ENCODE assay signal across 2 cellular contexts in the genomic region with DNA sequence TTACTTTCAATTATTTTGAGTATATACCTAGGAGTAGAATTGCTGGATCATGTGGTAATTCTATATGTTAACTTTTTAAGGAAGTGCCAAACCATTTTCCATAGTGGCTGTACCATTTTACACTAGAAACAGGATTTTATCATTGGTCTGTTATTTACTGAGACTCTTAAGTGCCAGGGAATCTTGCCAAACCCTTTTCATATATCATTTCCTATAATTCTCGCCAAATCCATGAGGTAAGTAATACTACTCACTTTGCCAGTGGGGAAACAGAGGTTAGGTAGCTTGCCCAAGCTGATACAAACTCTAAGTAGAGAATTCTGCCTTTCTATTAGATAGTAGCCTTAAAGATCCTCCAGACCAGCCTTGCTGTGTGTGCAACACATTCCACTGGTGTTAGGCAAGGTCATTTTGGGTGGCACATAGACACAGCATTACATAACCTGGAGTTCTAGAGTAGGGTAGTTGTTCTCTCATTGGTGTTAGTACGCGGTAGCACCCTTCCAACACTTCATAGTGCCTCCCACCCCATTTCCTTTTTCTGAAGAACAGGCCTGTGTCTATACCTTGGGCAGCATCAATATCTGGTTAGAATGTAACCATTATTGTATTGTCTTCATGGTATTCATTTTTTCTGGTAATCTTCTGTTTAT.
TF ChIP-seq lines count a peak whose summit lies in the region.

No MANE protein-coding gene starts in this region.

TF ChIP-seq in IMR-90, 13 proteins besides CTCF, POLR2A, EP300 and RAD21:
- TF ChIP-seq, protein P1, sequence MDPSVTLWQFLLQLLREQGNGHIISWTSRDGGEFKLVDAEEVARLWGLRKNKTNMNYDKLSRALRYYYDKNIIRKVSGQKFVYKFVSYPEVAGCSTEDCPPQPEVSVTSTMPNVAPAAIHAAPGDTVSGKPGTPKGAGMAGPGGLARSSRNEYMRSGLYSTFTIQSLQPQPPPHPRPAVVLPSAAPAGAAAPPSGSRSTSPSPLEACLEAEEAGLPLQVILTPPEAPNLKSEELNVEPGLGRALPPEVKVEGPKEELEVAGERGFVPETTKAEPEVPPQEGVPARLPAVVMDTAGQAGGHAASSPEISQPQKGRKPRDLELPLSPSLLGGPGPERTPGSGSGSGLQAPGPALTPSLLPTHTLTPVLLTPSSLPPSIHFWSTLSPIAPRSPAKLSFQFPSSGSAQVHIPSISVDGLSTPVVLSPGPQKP (IDR thresholded peaks at IDR 0.05; ENCODE audit: borderline replicate concordance, low read depth, low read length), result no peak
- TF ChIP-seq, protein P2, sequence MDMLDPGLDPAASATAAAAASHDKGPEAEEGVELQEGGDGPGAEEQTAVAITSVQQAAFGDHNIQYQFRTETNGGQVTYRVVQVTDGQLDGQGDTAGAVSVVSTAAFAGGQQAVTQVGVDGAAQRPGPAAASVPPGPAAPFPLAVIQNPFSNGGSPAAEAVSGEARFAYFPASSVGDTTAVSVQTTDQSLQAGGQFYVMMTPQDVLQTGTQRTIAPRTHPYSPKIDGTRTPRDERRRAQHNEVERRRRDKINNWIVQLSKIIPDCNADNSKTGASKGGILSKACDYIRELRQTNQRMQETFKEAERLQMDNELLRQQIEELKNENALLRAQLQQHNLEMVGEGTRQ (IDR thresholded peaks at IDR 0.05; ENCODE audit: low read depth, low read length), result no peak
- TF ChIP-seq SMC3 (IDR thresholded peaks at IDR 0.05; ENCODE audit: low read depth, low read length) (no peak), BHLHE40 (IDR thresholded peaks at IDR 0.05; ENCODE audit: low read depth, low read length) (no peak), RFX5 (IDR thresholded peaks at IDR 0.05; ENCODE audit: low read depth, low read length) (no peak), CEBPB (IDR thresholded peaks at IDR 0.05; ENCODE audit: low read depth, low read length) (no peak), MAZ (IDR thresholded peaks at IDR 0.05; ENCODE audit: borderline replicate concordance, low read depth, low read length) (no peak), CHD1 (IDR thresholded peaks at IDR 0.05; ENCODE audit: low read depth, low read length) (no peak), NFE2L2 (IDR thresholded peaks at IDR 0.05; ENCODE audit: low read depth, low read length) (no peak), MAFK (IDR thresholded peaks at IDR 0.05; ENCODE audit: low read depth, low read length) (no peak), FOS (IDR thresholded peaks at IDR 0.05; ENCODE audit: low read depth, low read length) (no peak), MXI1 (IDR thresholded peaks at IDR 0.05; ENCODE audit: borderline replicate concordance, low read depth, low read length) (no peak), RCOR1 (IDR thresholded peaks at IDR 0.05; ENCODE audit: insufficient replicate concordance, low read length) (no peak)

TF ChIP-seq in WTC11, 78 proteins besides CTCF, POLR2A, EP300 and RAD21 (continued from another document):
- TF ChIP-seq, protein P3, sequence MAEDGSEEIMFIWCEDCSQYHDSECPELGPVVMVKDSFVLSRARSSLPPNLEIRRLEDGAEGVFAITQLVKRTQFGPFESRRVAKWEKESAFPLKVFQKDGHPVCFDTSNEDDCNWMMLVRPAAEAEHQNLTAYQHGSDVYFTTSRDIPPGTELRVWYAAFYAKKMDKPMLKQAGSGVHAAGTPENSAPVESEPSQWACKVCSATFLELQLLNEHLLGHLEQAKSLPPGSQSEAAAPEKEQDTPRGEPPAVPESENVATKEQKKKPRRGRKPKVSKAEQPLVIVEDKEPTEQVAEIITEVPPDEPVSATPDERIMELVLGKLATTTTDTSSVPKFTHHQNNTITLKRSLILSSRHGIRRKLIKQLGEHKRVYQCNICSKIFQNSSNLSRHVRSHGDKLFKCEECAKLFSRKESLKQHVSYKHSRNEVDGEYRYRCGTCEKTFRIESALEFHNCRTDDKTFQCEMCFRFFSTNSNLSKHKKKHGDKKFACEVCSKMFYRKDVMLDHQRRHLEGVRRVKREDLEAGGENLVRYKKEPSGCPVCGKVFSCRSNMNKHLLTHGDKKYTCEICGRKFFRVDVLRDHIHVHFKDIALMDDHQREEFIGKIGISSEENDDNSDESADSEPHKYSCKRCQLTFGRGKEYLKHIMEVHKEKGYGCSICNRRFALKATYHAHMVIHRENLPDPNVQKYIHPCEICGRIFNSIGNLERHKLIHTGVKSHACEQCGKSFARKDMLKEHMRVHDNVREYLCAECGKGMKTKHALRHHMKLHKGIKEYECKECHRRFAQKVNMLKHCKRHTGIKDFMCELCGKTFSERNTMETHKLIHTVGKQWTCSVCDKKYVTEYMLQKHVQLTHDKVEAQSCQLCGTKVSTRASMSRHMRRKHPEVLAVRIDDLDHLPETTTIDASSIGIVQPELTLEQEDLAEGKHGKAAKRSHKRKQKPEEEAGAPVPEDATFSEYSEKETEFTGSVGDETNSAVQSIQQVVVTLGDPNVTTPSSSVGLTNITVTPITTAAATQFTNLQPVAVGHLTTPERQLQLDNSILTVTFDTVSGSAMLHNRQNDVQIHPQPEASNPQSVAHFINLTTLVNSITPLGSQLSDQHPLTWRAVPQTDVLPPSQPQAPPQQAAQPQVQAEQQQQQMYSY (CRISPR knock-in tag; IDR thresholded peaks at IDR 0.05), result no peak
- no peak for TF ChIP-seq ZNF671 (CRISPR knock-in tag; IDR thresholded peaks at IDR 0.05)
- TF ChIP-seq ZNF263 (CRISPR knock-in tag; IDR thresholded peaks at IDR 0.05; ENCODE audit: low read depth), result no peak
- TF ChIP-seq GRHL2 (CRISPR knock-in tag; IDR thresholded peaks at IDR 0.05; ENCODE audit: insufficient replicate concordance, severe bottlenecking), result no peak
- TF ChIP-seq TCF7 (CRISPR knock-in tag; IDR thresholded peaks at IDR 0.05; ENCODE audit: low read depth), result no peak
- no peak for TF ChIP-seq RELA (CRISPR knock-in tag; IDR thresholded peaks at IDR 0.05; ENCODE audit: borderline replicate concordance)
